8 cellular contexts compared by ENCODE assay signal in the genomic region with DNA sequence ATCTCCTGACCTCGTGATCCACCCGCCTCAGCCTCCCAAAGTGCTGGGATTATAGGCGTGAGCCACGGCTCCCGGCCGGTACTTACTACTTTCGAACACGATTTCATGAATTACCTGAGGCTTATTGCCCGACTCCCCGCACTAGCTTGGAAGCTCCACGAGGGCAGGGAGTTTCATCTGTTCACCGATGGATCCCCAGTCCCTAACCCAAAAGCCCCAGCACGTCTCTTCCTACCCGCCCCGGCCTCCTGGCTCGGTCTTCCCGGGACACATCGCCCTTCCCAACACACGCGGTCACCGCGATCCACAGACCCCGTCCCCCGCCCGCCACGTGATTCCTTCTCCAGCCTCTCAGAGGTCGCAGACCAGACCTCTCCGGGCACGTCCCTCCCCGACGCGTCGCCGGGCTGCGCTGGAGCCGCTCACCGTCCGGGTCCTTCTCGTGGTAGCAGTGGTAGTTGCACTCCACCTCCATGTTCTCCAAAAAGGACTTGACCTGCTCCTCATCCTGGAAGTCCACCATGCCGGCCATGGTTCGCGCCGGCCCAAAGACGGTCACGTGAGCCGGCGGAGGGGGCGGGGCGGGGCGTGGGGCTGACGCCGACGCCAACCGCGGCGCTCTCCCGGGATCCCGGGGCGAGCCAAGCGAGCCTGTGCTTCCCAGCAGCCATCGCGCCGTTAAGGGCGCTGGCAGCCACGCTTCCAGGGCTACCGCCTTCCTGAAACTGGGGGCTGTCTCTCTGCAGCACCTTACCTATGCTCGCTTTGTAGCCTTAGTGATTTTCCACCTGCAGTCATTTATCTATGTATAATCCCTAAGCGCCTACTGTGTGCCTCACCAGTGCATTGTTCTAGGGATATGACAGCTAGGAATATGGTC. TPM values are rescaled to one million over a fixed set of nuclear protein-coding genes. Genes with fewer than 3 reads are reported as not detected.
DNase-seq lines count a peak whose midpoint lies in the region; ATAC-seq and TF ChIP-seq lines count a peak whose summit lies in the region.

A gene (minus strand): TSS at position 553 of the 880 bp plus-strand sequence. CDS start 21 bp downstream, at position 532.

- H3K4me1 ChIP-seq in fibroblast of lung (ENCODE audit: control insufficient read depth, extremely low read depth, insufficient read depth, low read length), result peaks cover 6% of the 10 kb centered on the region

- no peaks in the 10 kb centered on the region for H3K9me3 ChIP-seq in fibroblast of lung (ENCODE audit: control insufficient read depth, insufficient read depth, low read depth, low read length)

- peaks cover 32% of the 10 kb centered on the region for H3K79me2 ChIP-seq in fibroblast of lung (ENCODE audit: control insufficient read depth, insufficient read depth, low read length)

- H3K36me3 ChIP-seq in fibroblast of lung (ENCODE audit: control insufficient read depth, insufficient read depth, low read length), result no peaks in the 10 kb centered on the region

- H3K27ac Mint-ChIP-seq in activated T-helper 17 cell treated with anti-CD3 and anti-CD28 coated beads, Interleukin-2, amount 50 U/mL, for 72 hours, result peak within 1 kb of the TSS; percentile 84
- peak within 1 kb of the TSS; percentile 69 to 93 (median 85) for H3K27ac Mint-ChIP-seq in naive B cell
- H3K27ac Mint-ChIP-seq in stimulated activated naive B cell treated with anti-CD40 and anti-IgM and Interleukin-4, amounts not matched to agents 10 μg/mL and 1 μg/mL and 100 μg/mL, for 72 hours, result peak within 1 kb of the TSS; percentile 98

- no peaks in the 10 kb centered on the region for H3K27me3 ChIP-seq in fibroblast of lung (ENCODE audit: control insufficient read depth, insufficient read depth, low read length)

- H2AFZ ChIP-seq in fibroblast of lung (ENCODE audit: low read length), result peak within 1 kb of the TSS; percentile 95

- peak within 1 kb of the TSS; percentile 71 for H3K9ac ChIP-seq in fibroblast of lung (ENCODE audit: insufficient read depth, low read length)

- H3K27ac ChIP-seq in fibroblast of lung (ENCODE audit: insufficient read depth, low read length), result peak within 1 kb of the TSS; percentile 71

- peak within 1 kb of the TSS; percentile 89 for H3K4me3 Mint-ChIP-seq in activated T-helper 17 cell treated with anti-CD3 and anti-CD28 coated beads, Interleukin-2, amount 50 U/mL, for 72 hours
- peak within 1 kb of the TSS; percentile 86 to 95 (median 90) for H3K4me3 Mint-ChIP-seq in naive B cell
- peak within 1 kb of the TSS; percentile 92 to 96 for H3K4me3 Mint-ChIP-seq in stimulated activated naive B cell treated with anti-CD40 and anti-IgM and Interleukin-4, amounts not matched to agents 10 μg/mL and 1 μg/mL and 100 μg/mL, for 72 hours

- no peaks in the 10 kb centered on the region for H4K20me1 ChIP-seq in fibroblast of lung (ENCODE audit: control insufficient read depth, extremely low read depth, insufficient read depth, low read length)

- peak within 1 kb of the TSS; percentile 66 to 88 (median 78) for H3K4me3 ChIP-seq in fibroblast of lung (replicated peaks in 1 of 4; ENCODE audit: control extremely low read depth in 1 of 4, insufficient read depth in 1 of 4, low read depth in 3 of 4, low read length in 4 of 4)

- no peaks in the 10 kb centered on the region for H3K27me3 Mint-ChIP-seq in activated T-helper 17 cell treated with anti-CD3 and anti-CD28 coated beads, Interleukin-2, amount 50 U/mL, for 72 hours
- no peaks in the 10 kb centered on the region for H3K27me3 Mint-ChIP-seq in naive B cell
- H3K27me3 Mint-ChIP-seq in stimulated activated naive B cell treated with anti-CD40 and anti-IgM and Interleukin-4, amounts not matched to agents 10 μg/mL and 1 μg/mL and 100 μg/mL, for 72 hours, result no peaks in the 10 kb centered on the region

- H3K4me2 ChIP-seq in fibroblast of lung (ENCODE audit: extremely low read depth, insufficient read depth, low read length), result peak within 1 kb of the TSS; percentile 87

- peaks cover 2% of the 10 kb centered on the region for H3K36me3 Mint-ChIP-seq in activated T-helper 17 cell treated with anti-CD3 and anti-CD28 coated beads, Interleukin-2, amount 50 U/mL, for 72 hours (ENCODE audit: low read depth)
- H3K36me3 Mint-ChIP-seq in naive B cell, result no peaks in the 10 kb centered on the region
- peaks cover 8 to 30% of the 10 kb centered on the region in 2 donors for H3K36me3 Mint-ChIP-seq in stimulated activated naive B cell treated with anti-CD40 and anti-IgM and Interleukin-4, amounts not matched to agents 10 μg/mL and 1 μg/mL and 100 μg/mL, for 72 hours

- ATAC-seq in GM21390 (IDR thresholded peaks at IDR 0.05; ENCODE audit: unreplicated experiment), result peak; percentile 47
- ATAC-seq in activated T-helper 17 cell treated with anti-CD3 and anti-CD28 coated beads, Interleukin-2, amount 50 U/mL, for 72 hours (replicated peaks), result peak; percentile 54
- peak; percentile 23 to 35 for ATAC-seq in naive B cell (ENCODE audit: low read depth in 2 of 2)
- peak; percentile 66 to 67 for ATAC-seq in stimulated activated naive B cell treated with anti-CD40 and anti-IgM and Interleukin-4, amounts not matched to agents 10 μg/mL and 1 μg/mL and 100 μg/mL, for 72 hours (replicated peaks)

- TF ChIP-seq CTCF in fibroblast of lung (conservative IDR thresholded peaks at IDR 0.05 in 1 of 2, IDR thresholded peaks at IDR 0.05 in 1 of 2; ENCODE audit: low read depth in 1 of 2, low read length in 2 of 2), result no peak

- DNase-seq in COLO668 (lab: John Stamatoyannopoulos, UW; ENCODE audit: unreplicated experiment) (peak; percentile 99), KG1 (lab: John Stamatoyannopoulos, UW) (peak; percentile 68), RPMI7951 (ENCODE audit: low read depth) (peak; percentile 82), fibroblast of lung (ENCODE audit: low read depth in 2 of 2) (peak; percentile 78 to 79), naive B cell (peak; percentile 44)
- peak; percentile 63 for DNase-seq in stimulated activated naive B cell treated with anti-CD40 and anti-IgM and Interleukin-4, amounts not matched to agents 10 μg/mL and 1 μg/mL and 100 μg/mL, for 72 hours

- peaks cover 20% of the 10 kb centered on the region for H3K4me1 Mint-ChIP-seq in activated T-helper 17 cell treated with anti-CD3 and anti-CD28 coated beads, Interleukin-2, amount 50 U/mL, for 72 hours
- peaks cover 23 to 34% (median 29%) of the 10 kb centered on the region in 3 donors for H3K4me1 Mint-ChIP-seq in naive B cell
- H3K4me1 Mint-ChIP-seq in stimulated activated naive B cell treated with anti-CD40 and anti-IgM and Interleukin-4, amounts not matched to agents 10 μg/mL and 1 μg/mL and 100 μg/mL, for 72 hours, result peaks cover 21 to 41% of the 10 kb centered on the region in 2 donors

- H3K9me3 Mint-ChIP-seq in activated T-helper 17 cell treated with anti-CD3 and anti-CD28 coated beads, Interleukin-2, amount 50 U/mL, for 72 hours, result no peaks in the 10 kb centered on the region
- H3K9me3 Mint-ChIP-seq in naive B cell, result no peaks in the 10 kb centered on the region
- H3K9me3 Mint-ChIP-seq in stimulated activated naive B cell treated with anti-CD40 and anti-IgM and Interleukin-4, amounts not matched to agents 10 μg/mL and 1 μg/mL and 100 μg/mL, for 72 hours, result no peaks in the 10 kb centered on the region

RNA-seq across cellular contexts. Expression of the gene that starts here (rescaled TPM):
- total RNA-seq in RPMI7951 (2014; rRNA removed; shearing (Covaris generic)), result 10.0 and 10.2 TPM in 2 replicates
- 10 to 100 TPM; 13.7 to 32.8 TPM for total RNA-seq in activated T-helper 17 cell treated with anti-CD3 and anti-CD28 coated beads, Interleukin-2, amount 50 U/mL, for 72 hours
- 14.5 and 15.2 TPM in 2 replicates for total RNA-seq in fibroblast of lung
- 16.2 and 16.8 TPM in 2 replicates for polyA plus RNA-seq in fibroblast of lung
- polyA plus RNA-seq in fibroblast of lung (2012), result 19.0 and 20.2 TPM in 2 replicates
- polyA minus RNA-seq in fibroblast of lung (ENCODE audit: low replicate concordance), result 12.7 and 13.6 TPM in 2 replicates
- 1 to 10 TPM; 1.3 to 2.3 (median 1.8) TPM for polyA plus RNA-seq in naive B cell (ENCODE audit: low read depth in 6 of 6)

Comparison
In these comparisons a context has a peak if more than half of its experiments do, and no peak if none do; other contexts are left out.
1. Peak in every context shown above with its lines: DNase-seq, ATAC-seq, H3K4me3 ChIP-seq and H3K27ac ChIP-seq.
2. DNase-seq: peak in every context shown above with its lines; median percentile 99 in COLO668; 82 in RPMI7951; 78 in fibroblast of lung; 68 in KG1; 63 in stimulated activated naive B cell treated with anti-CD40 and anti-IgM and Interleukin-4, amounts not matched to agents 10 μg/mL and 1 μg/mL and 100 μg/mL, for 72 hours; 44 in naive B cell.